ENCODE assay signal across 1 cellular context in genomic region chr1:36055706-36056105, GRCh38.
TF ChIP-seq lines count a peak whose summit lies in the region.

No MANE protein-coding gene starts in this region.

TF ChIP-seq in IMR-90, 13 proteins besides CTCF, POLR2A, EP300 and RAD21:
- no peak for TF ChIP-seq MAZ (IDR thresholded peaks at IDR 0.05; ENCODE audit: borderline replicate concordance, low read depth, low read length)
TF ChIP-seq in IMR-90: peak in this region for 0.
